In the genomic region with DNA sequence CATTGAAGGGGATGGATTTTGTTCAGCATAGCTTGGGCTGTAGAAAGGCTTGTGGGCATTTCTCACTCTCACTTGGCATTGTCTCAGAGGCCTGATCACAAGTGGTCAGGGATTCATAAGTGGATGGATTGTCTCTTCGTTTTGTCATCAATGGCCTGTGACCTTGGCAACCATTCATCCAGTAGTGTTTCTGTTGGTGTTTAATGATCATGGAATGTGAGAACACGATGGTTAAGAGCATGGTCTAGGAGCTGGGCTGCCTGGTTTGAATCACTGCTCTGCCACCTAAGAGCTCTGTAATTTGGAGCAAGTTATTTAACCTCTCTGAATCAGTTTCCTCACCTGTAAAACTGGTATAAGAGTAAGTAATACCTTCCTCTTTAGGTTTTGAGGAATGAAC, we compare ENCODE assay signal across 10 cellular contexts.
A peak's percentile ranks its signal among the peaks of the same experiment; 100 is the strongest.
DNase-seq lines count a peak whose midpoint lies in the region; ATAC-seq and TF ChIP-seq lines count a peak whose summit lies in the region.
"Had no signal": no experiment of that assay in that cellular context is flagged by ENCODE, and none has a peak within 500 bp of the region (broad histone marks: within the 10 kb centered on the region; RNA-seq: fewer than 3 reads in every experiment).

No MANE protein-coding gene starts in this region.

- intact Hi-C loops in right cardiac atrium (cut with DNase I) (no loop called here), left ventricle myocardium superior (cut with micrococcal nuclease) (no loop called here), tibial artery (cut with DNase I; ENCODE audit: low total_unique reads) (no loop called here)

- no peaks in the 10 kb centered on the region for H3K9me3 Mint-ChIP-seq in endodermal cell
- H3K9me3 Mint-ChIP-seq: activated T-helper 1 cell treated with anti-CD3 and anti-CD28 coated beads, Interleukin-12 subunit alpha, Interleukin-12 subunit beta, Interleukin-2, Interleukin-4 antibody, amounts not matched to agents 30 ng/mL and 10 ng/mL and 1 ng/mL, durations not matched to agents 14 hours and 24 hours and 36 hours had no signal

- H3K4me1 Mint-ChIP-seq in endodermal cell, result peaks cover 5% of the 10 kb centered on the region

- H3K4me3 Mint-ChIP-seq in endodermal cell, result no peak overlapping the region
- H3K4me3 Mint-ChIP-seq: activated T-helper 1 cell treated with anti-CD3 and anti-CD28 coated beads, Interleukin-12 subunit alpha, Interleukin-12 subunit beta, Interleukin-2, Interleukin-4 antibody, amounts not matched to agents 30 ng/mL and 10 ng/mL and 1 ng/mL, durations not matched to agents 14 hours and 24 hours and 36 hours had no signal

- H3K27me3 ChIP-seq in right cardiac atrium (ENCODE audit: control insufficient read depth, insufficient read depth), result no peaks in the 10 kb centered on the region
- no peaks in the 10 kb centered on the region for H3K27me3 ChIP-seq in OCI-LY1 (ENCODE audit: insufficient read depth, low read length)
- no peaks in the 10 kb centered on the region for H3K27me3 ChIP-seq in tibial artery
- no peaks in the 10 kb centered on the region for H3K27me3 ChIP-seq in endodermal cell (ENCODE audit: control insufficient read depth, insufficient read depth, low read length, poor library complexity, severe bottlenecking)

- no peaks in the 10 kb centered on the region for H3K9me2 ChIP-seq in OCI-LY1 (ENCODE audit: low read depth, low read length)

- H3K36me3 ChIP-seq in OCI-LY1 (ENCODE audit: insufficient read depth, low read length) (no peaks in the 10 kb centered on the region), tibial artery (no peaks in the 10 kb centered on the region), endodermal cell (ENCODE audit: control insufficient read depth, insufficient read depth, low read length) (no peaks in the 10 kb centered on the region)

- H3K27me3 Mint-ChIP-seq in endodermal cell (ENCODE audit: insufficient read depth), result no peaks in the 10 kb centered on the region

- 42% methylated on average over 2 of the region's 2 CpGs for WGBS in right cardiac atrium
- 64% methylated on average over 2 of the region's 2 CpGs; no CpG with 5 or more reads in 1 of the 2 experiments for WGBS in endodermal cell (ENCODE audit: insufficient coverage in 1 of 2, insufficient read length in 1 of 2), 2 experiments

- no peaks in the 10 kb centered on the region for H3F3A ChIP-seq in OCI-LY1 (ENCODE audit: insufficient read depth, low read length)

- no peak overlapping the region; the same call in 1 of the 2 replicates for H2AFZ ChIP-seq in OCI-LY1 (ENCODE audit: low read length)

- H3K27ac Mint-ChIP-seq in endodermal cell, result no peak overlapping the region
- H3K27ac Mint-ChIP-seq: activated T-helper 1 cell treated with anti-CD3 and anti-CD28 coated beads, Interleukin-12 subunit alpha, Interleukin-12 subunit beta, Interleukin-2, Interleukin-4 antibody, amounts not matched to agents 30 ng/mL and 10 ng/mL and 1 ng/mL, durations not matched to agents 14 hours and 24 hours and 36 hours had no signal

- H3K4me3 ChIP-seq in right cardiac atrium (ENCODE audit: low read length) (no peak overlapping the region), OCI-LY1 (ENCODE audit: low read depth, low read length, poor library complexity, severe bottlenecking) (no peak overlapping the region), tibial artery (no peak overlapping the region), endodermal cell (ENCODE audit: low read length) (no peak overlapping the region)

- H3K9ac ChIP-seq in OCI-LY1 (ENCODE audit: low read length) (peak overlapping the region; percentile 20), endodermal cell (ENCODE audit: extremely low read depth, low read length, poor library complexity, severe bottlenecking) (no peak overlapping the region)

- peak overlapping the region; percentile 51; the same call in 1 of the 2 replicates for H3K4me2 ChIP-seq in OCI-LY1 (ENCODE audit: low read length)

- H3K4me1 ChIP-seq in right cardiac atrium (ENCODE audit: control insufficient read depth, insufficient read depth, low read length), result peaks cover 2% of the 10 kb centered on the region
- H3K4me1 ChIP-seq in OCI-LY1 (ENCODE audit: insufficient read depth, low read length, severe bottlenecking), result peaks cover 53% of the 10 kb centered on the region
- H3K4me1 ChIP-seq in tibial artery, result peaks cover 5 to 42% (median 24%) of the 10 kb centered on the region in 4 donors
- H3K4me1 ChIP-seq in endodermal cell (ENCODE audit: control insufficient read depth, insufficient read depth, low read length), result no peaks in the 10 kb centered on the region

- H3K36me3 Mint-ChIP-seq in endodermal cell (ENCODE audit: low read depth), result no peaks in the 10 kb centered on the region

- H3K9me3 ChIP-seq in right cardiac atrium (ENCODE audit: control insufficient read depth, low read length) (no peaks in the 10 kb centered on the region), OCI-LY1 (ENCODE audit: low read length) (no peaks in the 10 kb centered on the region), tibial artery (no peaks in the 10 kb centered on the region), endodermal cell (ENCODE audit: control insufficient read depth, low read length) (no peaks in the 10 kb centered on the region)

- ATAC-seq in right cardiac atrium, result peak; percentile 22 to 63
- ATAC-seq in left ventricle myocardium superior, result no peak
- ATAC-seq in HG02678 (IDR thresholded peaks at IDR 0.05; ENCODE audit: unreplicated experiment), result no peak

- DNase-seq in right cardiac atrium (no peak), left ventricle myocardium superior (no peak), fibroblast of peridontal ligament (ENCODE audit: extremely low read depth) (peak; percentile 41), tibial artery (no peak), middle frontal gyrus (ENCODE audit: extremely low spot score, low spot score) (no peak), endodermal cell (no peak)
- DNase-seq: stimulated activated CD4-positive, alpha-beta T cell treated with anti-CD3 and anti-CD28 coated beads, Interleukin-4, amount 100 ng/mL, for 1 hour had no signal

- no peaks in the 10 kb centered on the region for H3K79me2 ChIP-seq in OCI-LY1 (ENCODE audit: insufficient read depth, low read length)

- TF ChIP-seq CTCF in OCI-LY1 (IDR thresholded peaks at IDR 0.05; ENCODE audit: low read length), result no peak
- TF ChIP-seq CTCF in tibial artery (IDR thresholded peaks at IDR 0.05), result no peak
- no peak for TF ChIP-seq CTCF in endodermal cell (conservative IDR thresholded peaks at IDR 0.05)

- no peaks in the 10 kb centered on the region for H4K20me1 ChIP-seq in OCI-LY1 (ENCODE audit: insufficient read depth, low read length)

- H3K27ac ChIP-seq in right cardiac atrium (ENCODE audit: low read length) (no peak overlapping the region), OCI-LY1 (ENCODE audit: low read depth, low read length, poor library complexity, severe bottlenecking) (peak overlapping the region; percentile 92), tibial artery (peak overlapping the region; percentile 13 to 49), endodermal cell (ENCODE audit: low read depth, low read length) (no peak overlapping the region)

Comparison
In these comparisons a context has a peak if more than half of its experiments do, and no peak if none do; other contexts are left out.
1. ATAC-seq: peak in right cardiac atrium (2 of 2); none in left ventricle myocardium superior (single experiment) and HG02678 (single experiment).
2. H3K27ac ChIP-seq: peak in OCI-LY1 (single experiment) and tibial artery (2 of 2); none in right cardiac atrium (single experiment) and endodermal cell (single experiment).